23 cellular contexts compared by ENCODE assay signal in genomic region chr6:42419490-42420280, GRCh38. TPM values are rescaled to one million over a fixed set of nuclear protein-coding genes. Genes with fewer than 3 reads are reported as not detected.
A peak's percentile ranks its signal among the peaks of the same experiment; 100 is the strongest.
DNase-seq lines count a peak whose midpoint lies in the region; ATAC-seq, FAIRE-seq and TF ChIP-seq lines count a peak whose summit lies in the region.
"Had no signal": no experiment of that assay in that cellular context is flagged by ENCODE, and none has a peak within 500 bp of the region (broad histone marks: within the 10 kb centered on the region; RNA-seq: fewer than 3 reads in every experiment).

No MANE protein-coding gene starts in this region.

- H3K9me3 Mint-ChIP-seq in activated T-cell treated with anti-CD3 and anti-CD28 coated beads, Interleukin-2, amount 50 U/mL, for 24 hours, result no peaks in the 10 kb centered on the region
- no peaks in the 10 kb centered on the region for H3K9me3 Mint-ChIP-seq in activated T-cell treated with anti-CD3 and anti-CD28 coated beads, Interleukin-2, amount 50 U/mL, for 4 hours
- H3K9me3 Mint-ChIP-seq: activated naive CD4-positive, alpha-beta T cell treated with anti-CD3 and anti-CD28 coated beads, Interleukin-2, amount 50 U/mL, for 72 hours had no signal

- H3K4me2 ChIP-seq in OCI-LY3 (ENCODE audit: low read length) (no peak overlapping the region), H1 (ENCODE audit: insufficient read depth in 1 of 2, low read depth in 2 of 2, low read length in 2 of 2) (no peak overlapping the region)
- H3K4me2 ChIP-seq: A549 had no signal

- TF ChIP-seq CTCF in OCI-LY3 (IDR thresholded peaks at IDR 0.05; ENCODE audit: low read depth, low read length) (peak; percentile 32), H1 (IDR thresholded peaks at IDR 0.05; ENCODE audit: control extremely low read depth in 1 of 3, insufficient read depth in 1 of 3, low read depth in 1 of 3, low read length in 3 of 3) (peak in 2 of 3 experiments; percentile 37 to 48; a peak in 2 of 4 replicates), spleen (IDR thresholded peaks at IDR 0.05 in 8 of 11, conservative IDR thresholded peaks at IDR 0.05 in 3 of 11) (no peak)

- peaks cover 77% of the 10 kb centered on the region for H3K4me1 Mint-ChIP-seq in activated T-cell treated with anti-CD3 and anti-CD28 coated beads, Interleukin-2, amount 50 U/mL, for 24 hours (ENCODE audit: low read depth)
- peaks cover 73% of the 10 kb centered on the region for H3K4me1 Mint-ChIP-seq in activated T-cell treated with anti-CD3 and anti-CD28 coated beads, Interleukin-2, amount 50 U/mL, for 4 hours (ENCODE audit: low read depth)

- DNase-seq in activated T-cell treated with anti-CD3 and anti-CD28 coated beads, Interleukin-2, amount 50 U/mL, for 24 hours, result no peak
- no peak for DNase-seq in activated T-cell treated with anti-CD3 and anti-CD28 coated beads, Interleukin-2, amount 50 U/mL, for 4 hours
- DNase-seq in H1 (ENCODE audit: low read depth in 1 of 2, low spot score in 2 of 2) (no peak), spleen (peak; percentile 47), DMS 273 treated with DMSO at 0.1 percent for 48 hours (lab: John Stamatoyannopoulos, UW) (no peak), NCI-H1048 (lab: John Stamatoyannopoulos, UW) (no peak)
- DNase-seq: DMS153, foreskin fibroblast, GF-D8, HCEC 1CT, hypothalamus, MM.1S, NCI-H1930, NCI-H510A had no signal

- H4K8ac ChIP-seq in H1 (ENCODE audit: extremely low read depth, insufficient read depth, low read length), result no peak overlapping the region

- H3K56ac ChIP-seq in H1 (replicated peaks; ENCODE audit: insufficient read length, low read depth, low read length), result no peak overlapping the region

- no peaks in the 10 kb centered on the region for H3K27me3 Mint-ChIP-seq in activated T-cell treated with anti-CD3 and anti-CD28 coated beads, Interleukin-2, amount 50 U/mL, for 24 hours
- H3K27me3 Mint-ChIP-seq in activated T-cell treated with anti-CD3 and anti-CD28 coated beads, Interleukin-2, amount 50 U/mL, for 4 hours (ENCODE audit: low read depth), result no peaks in the 10 kb centered on the region

- no peak overlapping the region for H3K23ac ChIP-seq in H1 (ENCODE audit: insufficient read length)

- no peaks in the 10 kb centered on the region for H3K23me2 ChIP-seq in H1 (ENCODE audit: low read depth, low read length)

- no peak for TF ChIP-seq EP300 in H1 (IDR thresholded peaks at IDR 0.05; ENCODE audit: borderline replicate concordance in 1 of 2, low read depth in 2 of 2, low read length in 2 of 2)

- no peak overlapping the region for H4K91ac ChIP-seq in H1 (replicated peaks; ENCODE audit: insufficient read length, low read length)

- TF ChIP-seq POLR2A in H1 (IDR thresholded peaks at IDR 0.05; ENCODE audit: control extremely low read depth in 1 of 2, low read depth in 2 of 2, low read length in 2 of 2) (no peak), spleen (IDR thresholded peaks at IDR 0.05) (no peak)

- CTCF ChIA-PET in H1 (lab: Charles Lee; ENCODE audit: partially characterized antibody), result interaction anchor here (0.6 to 3.0 kb wide), 29 partner anchors 11 to 484 kb away, joined by 3 to 13 read pairs (median 3); no protein-coding TSS in a partner anchor

- no peak overlapping the region for H3K27ac ChIP-seq in OCI-LY3 (ENCODE audit: low read length)
- no peak overlapping the region; the same call in 1 of the 2 replicates for H3K27ac ChIP-seq in H1 (ENCODE audit: low read depth, low read length)
- no peak overlapping the region for H3K27ac ChIP-seq in spleen
- H3K27ac ChIP-seq: A549, BLaER1, coronary artery, neutrophil had no signal

- H3K36me3 Mint-ChIP-seq in activated T-cell treated with anti-CD3 and anti-CD28 coated beads, Interleukin-2, amount 50 U/mL, for 24 hours (ENCODE audit: low read depth), result peaks cover 4% of the 10 kb centered on the region
- H3K36me3 Mint-ChIP-seq in activated T-cell treated with anti-CD3 and anti-CD28 coated beads, Interleukin-2, amount 50 U/mL, for 4 hours (ENCODE audit: insufficient read depth), result peaks cover 3% of the 10 kb centered on the region

- H3K9me3 ChIP-seq in OCI-LY3 (ENCODE audit: insufficient read depth, low read length) (no peaks in the 10 kb centered on the region), H1 (ENCODE audit: insufficient read depth in 2 of 2, low read depth in 1 of 2, low read length in 1 of 2) (no peaks in the 10 kb centered on the region), spleen (no peaks in the 10 kb centered on the region)
- H3K9me3 ChIP-seq: A549, BLaER1, neutrophil had no signal

- POLR2A ChIA-PET in H1 (lab: Charles Lee; ENCODE audit: partially characterized antibody), result interaction anchor here (0.9 to 2.5 kb wide), 4 partner anchors 9 to 33 kb away, joined by 3 to 6 read pairs (median 5); no protein-coding TSS in a partner anchor

- H4K20me1 ChIP-seq in OCI-LY3 (ENCODE audit: insufficient read depth, low read length) (peaks cover 44% of the 10 kb centered on the region; the same call in 1 of the 2 replicates), H1 (replicated peaks in 1 of 2; ENCODE audit: control insufficient read depth in 1 of 2, insufficient read depth in 2 of 2, low read length in 2 of 2) (peaks cover 13 to 19% of the 10 kb centered on the region in 2 experiments)

- peak overlapping the region; percentile 0 for H3K27ac Mint-ChIP-seq in activated T-cell treated with anti-CD3 and anti-CD28 coated beads, Interleukin-2, amount 50 U/mL, for 24 hours
- H3K27ac Mint-ChIP-seq: activated naive CD4-positive, alpha-beta T cell treated with anti-CD3 and anti-CD28 coated beads, Interleukin-2, amount 50 U/mL, for 72 hours had no signal

- peak in 1 of 2 experiments; percentile 48; a peak in 3 of 4 replicates for TF ChIP-seq RAD21 in H1 (IDR thresholded peaks at IDR 0.05 in 1 of 2, conservative IDR thresholded peaks at IDR 0.05 in 1 of 2; ENCODE audit: low read depth in 2 of 2, low read length in 2 of 2)

- H3K36me3 ChIP-seq in OCI-LY3 (replicated peaks; ENCODE audit: low read depth, low read length) (peaks cover 4% of the 10 kb centered on the region), H1 (ENCODE audit: control insufficient read depth in 2 of 4, insufficient read depth in 4 of 4, low read length in 3 of 4) (no peaks in the 10 kb centered on the region), spleen (no peaks in the 10 kb centered on the region)
- H3K36me3 ChIP-seq: neutrophil had no signal

- FAIRE-seq in H1 (lab: Jason Lieb, UNC), result peak; percentile 52
- FAIRE-seq: A549, endothelial cell of umbilical vein had no signal

- H3K18ac ChIP-seq in H1 (ENCODE audit: extremely low read depth, low read length), result no peak overlapping the region

- no peak overlapping the region for H3K4ac ChIP-seq in H1 (replicated peaks; ENCODE audit: insufficient read length, low read depth, low read length)

- no peak for ATAC-seq in activated T-cell treated with anti-CD3 and anti-CD28 coated beads, Interleukin-2, amount 50 U/mL, for 4 hours
- ATAC-seq in GM18907 (IDR thresholded peaks at IDR 0.05; ENCODE audit: unreplicated experiment), result no peak
- ATAC-seq: A549; activated naive CD4-positive, alpha-beta T cell treated with anti-CD3 and anti-CD28 coated beads, Interleukin-2, amount 50 U/mL, for 72 hours; Right ventricle myocardium inferior had no signal

- H3K27me3 ChIP-seq in OCI-LY3 (ENCODE audit: low read depth, low read length) (no peaks in the 10 kb centered on the region), H1 (replicated peaks in 1 of 4; ENCODE audit: control insufficient read depth in 3 of 4, extremely low read depth in 1 of 4, insufficient read depth in 3 of 4, low read length in 3 of 4) (no peaks in the 10 kb centered on the region), spleen (replicated peaks in 1 of 7) (no peaks in the 10 kb centered on the region)
- H3K27me3 ChIP-seq: BLaER1, neutrophil had no signal

- no peak overlapping the region for H2AK5ac ChIP-seq in H1 (ENCODE audit: low read depth, low read length)

- H2BK5ac ChIP-seq in H1 (ENCODE audit: low read depth, low read length), result no peak overlapping the region

- H3K4me3 ChIP-seq in OCI-LY3 (ENCODE audit: low read length) (no peak overlapping the region), H1 (ENCODE audit: extremely low read depth in 1 of 4, insufficient read depth in 2 of 4, low read depth in 3 of 4, low read length in 4 of 4) (no peak overlapping the region), spleen (no peak overlapping the region)
- H3K4me3 ChIP-seq: A549, BLaER1, coronary artery had no signal

- no peak overlapping the region for H2BK15ac ChIP-seq in H1 (ENCODE audit: low read length)

- WGBS in H1 (ENCODE audit: extremely low coverage in 1 of 2, insufficient coverage in 1 of 2, insufficient read length in 1 of 2, insufficient replicate concordance in 2 of 2, low coverage in 1 of 2, low lambda C conversion rate in 2 of 2, missing lambda C conversion rate in 1 of 2), 2 experiments, result 93% methylated on average over 6 of the region's 6 CpGs; no CpG with 5 or more reads in 1 of the 2 experiments
- 88 to 94% (median 91%) methylated on average over 5 to 6 of the region's 6 CpGs for WGBS in spleen, 5 donors

- intact Hi-C loops in spleen (cut with DNase I; ENCODE audit: low total_unique reads), result no loop called here

- H3K4me1 ChIP-seq in OCI-LY3 (ENCODE audit: low read length), result peaks cover 26% of the 10 kb centered on the region
- peaks cover 9 to 18% (median 14%) of the 10 kb centered on the region in 4 experiments; a peak in 6 of 7 replicates for H3K4me1 ChIP-seq in H1 (replicated peaks in 1 of 4; ENCODE audit: control insufficient read depth in 3 of 4, insufficient read depth in 4 of 4, low read length in 3 of 4)
- peaks cover 0 to 68% (median 14%) of the 10 kb centered on the region in 6 donors for H3K4me1 ChIP-seq in spleen
- H3K4me1 ChIP-seq: A549 had no signal

- H2BK20ac ChIP-seq in H1 (ENCODE audit: low read length), result no peak overlapping the region

- H3K9ac ChIP-seq in OCI-LY3 (ENCODE audit: low read length), result no peak overlapping the region
- no peak overlapping the region for H3K9ac ChIP-seq in H1 (replicated peaks in 1 of 4; ENCODE audit: extremely low read depth in 1 of 4, low read depth in 3 of 4, low read length in 3 of 4)
- H3K9ac ChIP-seq: BLaER1 had no signal

- H3K14ac ChIP-seq in H1 (ENCODE audit: insufficient read length), result no peak overlapping the region

- H3K4me3 Mint-ChIP-seq in activated T-cell treated with anti-CD3 and anti-CD28 coated beads, Interleukin-2, amount 50 U/mL, for 24 hours, result no peak overlapping the region
- no peak overlapping the region for H3K4me3 Mint-ChIP-seq in activated T-cell treated with anti-CD3 and anti-CD28 coated beads, Interleukin-2, amount 50 U/mL, for 4 hours

- no peak overlapping the region for H2BK12ac ChIP-seq in H1 (ENCODE audit: low read depth, low read length)

- H4K5ac ChIP-seq in H1 (ENCODE audit: insufficient read length, low read depth, low read length), result no peak overlapping the region

- H2AFZ ChIP-seq in OCI-LY3 (ENCODE audit: low read depth, low read length) (no peak overlapping the region), H1 (ENCODE audit: low read length) (no peak overlapping the region)

- peaks cover 49% of the 10 kb centered on the region for H3K79me2 ChIP-seq in OCI-LY3 (ENCODE audit: low read length)
- peaks cover 11 to 94% of the 10 kb centered on the region in 2 experiments; a peak in 3 of 4 replicates for H3K79me2 ChIP-seq in H1 (ENCODE audit: control insufficient read depth in 1 of 2, insufficient read depth in 2 of 2, low read length in 2 of 2)

- H3K79me1 ChIP-seq in H1 (ENCODE audit: low read depth, low read length), result peaks cover 15% of the 10 kb centered on the region

- no peak overlapping the region for H2BK120ac ChIP-seq in H1 (replicated peaks; ENCODE audit: low read depth, low read length)

RNA-seq across cellular contexts. Expression of gene TRERF1, which starts 32.0 kb away (rescaled TPM):
- total RNA-seq in activated T-cell treated with anti-CD3 and anti-CD28 coated beads, Interleukin-2, amount 50 U/mL, for 4 hours, result 1 to 10 TPM; 8.9 to 9.4 (median 9.0) TPM
- total RNA-seq in H1 (2021; fragmentation: NEBNext Ultra II Directional; extraction: Animal tissue kit (Norgen Biotek cat#: 25700)), result 21.5 and 22.8 TPM in 2 replicates
- 10.8 and 14.9 TPM in 2 replicates for polyA plus RNA-seq in H1 (2011; rRNA removed)
- 7.8 TPM for polyA plus RNA-seq in H1 (2011; cell fraction: cytosol; rRNA removed)
- 23.3 TPM for polyA plus RNA-seq in H1 (2011; cell fraction: nucleus; rRNA removed)
- polyA plus RNA-seq in H1 (2012, experiment 1 of 2), result 14.0 to 17.0 TPM (median 15.2 TPM) in 4 replicates
- polyA plus RNA-seq in H1 (2012, experiment 2 of 2), result 3.9 TPM
- 10.3 TPM for polyA plus RNA-seq in H1 (2013, experiment 1 of 2)
- polyA plus RNA-seq in H1 (2013, experiment 2 of 2), result 10.3 TPM
- 12.4 and 15.8 TPM in 2 replicates for polyA minus RNA-seq in H1 (2011; rRNA and poly(A)+ RNA removed)
- polyA minus RNA-seq in H1 (2011; cell fraction: cytosol; rRNA and poly(A)+ RNA removed), result 14.0 TPM
- 18.1 TPM for polyA minus RNA-seq in H1 (2011; cell fraction: nucleus; rRNA and poly(A)+ RNA removed)
- total RNA-seq in spleen, result 10 to 100 TPM in 6 of 7 donors, 1 to 10 TPM in 1; 8.4 to 16.9 (median 14.3) TPM
- 1 to 10 TPM; 1.5 to 3.0 (median 2.0) TPM for polyA plus RNA-seq in spleen

Comparison
In these comparisons a context has a peak if more than half of its experiments do, and no peak if none do; other contexts are left out.
1. CTCF ChIP-seq: peak in OCI-LY3 (single experiment) and H1 (2 of 3); none in spleen (0 of 11).